ENCODE assay signal across 10 cellular contexts in the genomic region with DNA sequence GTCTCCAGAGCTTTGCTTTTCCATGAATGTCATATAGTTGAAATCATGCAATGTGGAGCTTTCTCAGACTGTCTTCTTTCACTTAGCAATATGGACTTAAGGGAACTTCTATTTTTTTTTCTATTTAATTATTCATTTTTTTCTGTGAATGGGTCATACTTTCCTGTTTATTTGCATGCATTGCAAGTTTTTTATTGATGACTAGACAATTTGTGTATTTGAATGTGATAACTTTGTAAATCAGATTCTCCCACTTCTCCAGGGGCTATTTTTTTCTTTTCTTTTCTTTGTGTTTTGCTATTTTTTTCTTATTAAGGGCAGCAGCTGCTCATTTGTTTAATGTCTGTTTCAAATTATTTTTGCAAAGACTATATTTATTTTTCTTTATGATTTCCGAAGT.
"Had no signal": no experiment of that assay in that cellular context is flagged by ENCODE, and none has a peak within 500 bp of the region (broad histone marks: within the 10 kb centered on the region; RNA-seq: fewer than 3 reads in every experiment).

No MANE protein-coding gene starts in this region.

- H3K4me3 ChIP-seq: GM23248, HAP-1 had no signal

- DNase-seq: GM23248, GOT3, HFFc6, Karpas-422, KBM-7 had no signal

- ATAC-seq: HCT116 had no signal

- H3K9me3 ChIP-seq: HAP-1 had no signal

- H3K9ac ChIP-seq: GM23248, KMS-11 had no signal

- H3K4me2 ChIP-seq: KMS-11 had no signal

- H3K27ac ChIP-seq: GM23248, KMS-11 had no signal

- H2AFZ ChIP-seq: GM23248 had no signal

- H3K4me1 ChIP-seq: HAP-1 had no signal

- FAIRE-seq: H54, HTR-8/SVneo had no signal

- H3K36me3 ChIP-seq: HAP-1 had no signal
